ENCODE assay signal across 10 cellular contexts in the genomic region with DNA sequence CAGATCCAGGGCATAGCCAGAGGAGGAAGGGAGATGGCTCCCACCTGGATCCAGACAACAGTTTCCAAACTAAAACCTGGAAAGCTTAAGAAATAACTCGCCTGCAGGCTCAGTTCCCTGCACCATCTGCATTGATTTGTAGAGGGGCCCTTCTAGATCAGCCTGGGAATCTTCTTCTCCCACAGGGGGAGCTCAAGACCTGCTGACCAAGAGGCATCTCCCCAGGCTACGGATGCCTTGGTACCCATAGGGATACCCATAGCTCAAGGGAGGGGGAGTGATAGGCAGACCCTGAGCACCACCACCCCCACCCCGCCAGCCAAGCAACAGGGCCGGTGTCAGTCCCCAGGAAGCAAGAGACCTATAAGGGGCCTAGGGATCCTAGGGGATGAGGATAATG. TPM values are rescaled to one million over a fixed set of nuclear protein-coding genes. Genes with fewer than 3 reads are reported as not detected.
DNase-seq lines count a peak whose midpoint lies in the region; ATAC-seq and TF ChIP-seq lines count a peak whose summit lies in the region.
"Had no signal": no experiment of that assay in that cellular context is flagged by ENCODE, and none has a peak within 500 bp of the region (broad histone marks: within the 10 kb centered on the region; RNA-seq: fewer than 3 reads in every experiment).

No MANE protein-coding gene starts in this region.

- H3K4me3 Mint-ChIP-seq in endothelial cell (ENCODE audit: unreplicated experiment) = no peak overlapping the region

- H4K20me1 ChIP-seq in DND-41 (ENCODE audit: insufficient read depth, low read length) = no peaks in the 10 kb centered on the region

- intact Hi-C loops in upper lobe of right lung (cut with DNase I) = no loop called here

- peaks cover 8% of the 10 kb centered on the region for H3K4me1 Mint-ChIP-seq in endothelial cell (ENCODE audit: unreplicated experiment)

- peak; percentile 51 for TF ChIP-seq CTCF in DND-41 (IDR thresholded peaks at IDR 0.05; ENCODE audit: borderline replicate concordance, extremely low read depth, low read length, poor library complexity, severe bottlenecking)
- no peak for TF ChIP-seq CTCF in endothelial cell (IDR thresholded peaks at IDR 0.05; ENCODE audit: unreplicated experiment)
- TF ChIP-seq CTCF in upper lobe of right lung (IDR thresholded peaks at IDR 0.05) = peak; percentile 13
- no peak for TF ChIP-seq CTCF in coronary artery (IDR thresholded peaks at IDR 0.05)

- H3K79me2 ChIP-seq in DND-41 (ENCODE audit: insufficient read depth, low read length) = no peaks in the 10 kb centered on the region

- no peak overlapping the region for H3K27ac Mint-ChIP-seq in endothelial cell (ENCODE audit: unreplicated experiment)

- H3K36me3 Mint-ChIP-seq in endothelial cell (ENCODE audit: low read depth, unreplicated experiment) = no peaks in the 10 kb centered on the region

- no peaks in the 10 kb centered on the region for H3K9me3 ChIP-seq in DND-41 (ENCODE audit: insufficient read depth, low read length, severe bottlenecking)
- no peaks in the 10 kb centered on the region for H3K9me3 ChIP-seq in upper lobe of right lung
- H3K9me3 ChIP-seq: upper lobe of left lung had no signal

- H3K4me1 ChIP-seq in DND-41 (ENCODE audit: insufficient read depth, low read length) (no peaks in the 10 kb centered on the region), upper lobe of right lung (no peaks in the 10 kb centered on the region)
- H3K4me1 ChIP-seq: upper lobe of left lung had no signal

- peaks cover 4% of the 10 kb centered on the region for H3K27me3 Mint-ChIP-seq in endothelial cell (ENCODE audit: unreplicated experiment)

- DNase-seq in DND-41 (peak; percentile 37), NCI-H69 (lab: John Stamatoyannopoulos, UW) (peak; percentile 6), endothelial cell (ENCODE audit: low spot score) (peak; percentile 54), upper lobe of right lung (no peak), coronary artery (ENCODE audit: low spot score) (no peak), OCI-M2 (lab: John Stamatoyannopoulos, UW; ENCODE audit: unreplicated experiment) (no peak)
- no peak for DNase-seq in NK-92 treated with Interleukin-12 subunit alpha and Interleukin-12 subunit beta, amount 100 ng/mL, for 24 hours (lab: John Stamatoyannopoulos, UW)

- H3K36me3 ChIP-seq in DND-41 (ENCODE audit: insufficient read depth, low read length) (no peaks in the 10 kb centered on the region), upper lobe of right lung (no peaks in the 10 kb centered on the region)
- H3K36me3 ChIP-seq: upper lobe of left lung had no signal

- H2AFZ ChIP-seq in DND-41 (ENCODE audit: low read depth, low read length) = no peak overlapping the region

- no peak overlapping the region for H3K4me3 ChIP-seq in DND-41 (ENCODE audit: low read depth in 1 of 2, low read length in 2 of 2)
- no peak overlapping the region for H3K4me3 ChIP-seq in upper lobe of right lung
- H3K4me3 ChIP-seq in coronary artery = no peak overlapping the region
- H3K4me3 ChIP-seq: lung, upper lobe of left lung had no signal

- no peaks in the 10 kb centered on the region for H3K27me3 ChIP-seq in DND-41 (ENCODE audit: insufficient read depth, low read length, poor library complexity)
- no peaks in the 10 kb centered on the region for H3K27me3 ChIP-seq in upper lobe of right lung
- H3K27me3 ChIP-seq: upper lobe of left lung had no signal

- no peak overlapping the region for H3K4me2 ChIP-seq in DND-41 (ENCODE audit: insufficient read depth, low read length)

- no peak overlapping the region for H3K27ac ChIP-seq in DND-41 (ENCODE audit: low read length)
- H3K27ac ChIP-seq in upper lobe of right lung = no peak overlapping the region
- H3K27ac ChIP-seq in coronary artery = no peak overlapping the region
- H3K27ac ChIP-seq: upper lobe of left lung had no signal

- H3K9ac ChIP-seq in DND-41 (ENCODE audit: low read depth, low read length) = no peak overlapping the region

- H3K9me3 Mint-ChIP-seq in endothelial cell (ENCODE audit: unreplicated experiment) = no peaks in the 10 kb centered on the region

- ATAC-seq in DND-41 (ENCODE audit: insufficient read depth, low read depth) (peak; percentile 79), GM21360 (IDR thresholded peaks at IDR 0.05; ENCODE audit: unreplicated experiment) (peak; percentile 70), upper lobe of right lung (peak; percentile 30)

RNA-seq across cellular contexts. Expression of gene DCLK3, which starts 28.0 kb away (rescaled TPM):
- not detected for total RNA-seq in endothelial cell (ENCODE audit: unreplicated experiment)
- not detected for total RNA-seq in upper lobe of right lung

Comparison
In these comparisons a context has a peak if more than half of its experiments do, and no peak if none do; other contexts are left out.
1. DNase-seq: peak in DND-41 (single experiment), NCI-H69 (single experiment) and endothelial cell (single experiment); none in upper lobe of right lung (single experiment), coronary artery (single experiment), OCI-M2 (single experiment) and NK-92 treated with Interleukin-12 subunit alpha and Interleukin-12 subunit beta, amount 100 ng/mL, for 24 hours (single experiment).
2. CTCF ChIP-seq: peak in DND-41 (single experiment) and upper lobe of right lung (single experiment); none in endothelial cell (single experiment) and coronary artery (single experiment).
3. Peak in every context shown above with its lines, with median percentiles within 50 percentile points of each other: ATAC-seq.